In the genomic region with DNA sequence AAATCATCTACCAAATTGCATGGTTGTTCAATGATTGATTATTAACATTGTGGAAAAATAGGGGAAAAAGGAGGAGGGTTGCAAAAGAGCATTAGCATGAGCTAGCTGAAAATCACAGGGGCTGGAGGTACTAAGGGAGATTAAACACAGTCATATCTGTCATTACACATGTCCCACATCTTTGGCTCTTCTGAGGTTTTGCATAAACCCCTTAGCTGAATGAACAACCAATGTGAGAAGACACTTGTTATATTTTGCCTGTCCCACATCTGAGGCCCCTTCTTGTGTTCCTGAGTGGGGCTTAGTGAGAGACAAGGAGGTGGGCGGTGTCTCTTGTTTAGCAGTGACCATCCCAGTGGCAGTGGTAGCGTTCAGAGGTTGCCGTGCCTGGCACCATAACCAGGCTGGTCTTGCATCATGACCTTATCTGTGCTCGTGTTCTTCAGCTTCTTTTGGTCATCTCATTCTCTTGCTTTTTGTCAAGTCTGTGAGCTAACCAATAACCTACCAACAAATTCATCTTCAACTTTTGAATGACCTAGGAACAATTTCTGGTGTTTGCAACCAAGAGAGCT, we compare ENCODE assay signal across 17 cellular contexts.
A peak's percentile ranks its signal among the peaks of the same experiment; 100 is the strongest.
DNase-seq lines count a peak whose midpoint lies in the region; ATAC-seq lines count a peak whose summit lies in the region.
"Had no signal": no experiment of that assay in that cellular context is flagged by ENCODE, and none has a peak within 500 bp of the region (broad histone marks: within the 10 kb centered on the region; RNA-seq: fewer than 3 reads in every experiment).

No MANE protein-coding gene starts in this region.

- H2AFZ ChIP-seq in GM23248, result no peak overlapping the region

- no peaks in the 10 kb centered on the region for H3K36me3 ChIP-seq in GM23248 (ENCODE audit: low read depth)

- no peak for DNase-seq in stimulated activated naive CD8-positive, alpha-beta T cell treated with anti-CD3 and anti-CD28 coated beads, Interleukin-15, amount 100 ng/mL, for 72 hours
- no peak for DNase-seq in stimulated activated naive CD8-positive, alpha-beta T cell treated with anti-CD3 and anti-CD28 coated beads, Interleukin-15, Interleukin-2, amounts not matched to agents 100 U/mL and 50 U/mL, for 24 hours
- DNase-seq in NCI-H1436 (lab: John Stamatoyannopoulos, UW), result no peak
- DNase-seq in GM23248, result no peak
- DNase-seq: activated B cell treated with CpG ODN at 0.5 μM for 24 hours; activated T-cell treated with anti-CD3 and anti-CD28 coated beads for 4 hours; CD4-positive, alpha-beta T cell; kidney; midbrain; NCI-H187; NCI-H526; T-helper 1 cell had no signal

- H3K9me3 Mint-ChIP-seq in stimulated activated naive CD8-positive, alpha-beta T cell treated with anti-CD3 and anti-CD28 coated beads, Interleukin-15, amount 100 ng/mL, for 72 hours, result no peaks in the 10 kb centered on the region
- H3K9me3 Mint-ChIP-seq: activated B cell treated with CpG ODN at 0.5 μM for 24 hours; CD4-positive, alpha-beta T cell had no signal

- H3K4me1 ChIP-seq in GM23248 (ENCODE audit: insufficient read depth), result peaks cover 4% of the 10 kb centered on the region; the same call in 1 of the 2 replicates

- H3K79me2 ChIP-seq in GM23248 (ENCODE audit: insufficient read depth), result no peaks in the 10 kb centered on the region

- H3K4me2 ChIP-seq in GM23248 (ENCODE audit: unreplicated experiment), result no peak overlapping the region

- no peak overlapping the region for H3K4me3 Mint-ChIP-seq in stimulated activated naive CD8-positive, alpha-beta T cell treated with anti-CD3 and anti-CD28 coated beads, Interleukin-15, amount 100 ng/mL, for 72 hours
- H3K4me3 Mint-ChIP-seq: activated B cell treated with CpG ODN at 0.5 μM for 24 hours; CD4-positive, alpha-beta T cell had no signal

- H3K27me3 Mint-ChIP-seq in stimulated activated naive CD8-positive, alpha-beta T cell treated with anti-CD3 and anti-CD28 coated beads, Interleukin-15, amount 100 ng/mL, for 72 hours, result no peaks in the 10 kb centered on the region
- H3K27me3 Mint-ChIP-seq: activated B cell treated with CpG ODN at 0.5 μM for 24 hours; CD4-positive, alpha-beta T cell had no signal

- H3K9me3 ChIP-seq in GM23248 (ENCODE audit: low read depth), result no peaks in the 10 kb centered on the region

- peaks cover 6% of the 10 kb centered on the region for H3K4me1 Mint-ChIP-seq in stimulated activated naive CD8-positive, alpha-beta T cell treated with anti-CD3 and anti-CD28 coated beads, Interleukin-15, amount 100 ng/mL, for 72 hours

- no peaks in the 10 kb centered on the region for H3F3A ChIP-seq in GM23248 (ENCODE audit: insufficient read depth)

- ATAC-seq in stimulated activated naive CD8-positive, alpha-beta T cell treated with anti-CD3 and anti-CD28 coated beads, Interleukin-15, amount 100 ng/mL, for 72 hours, result peak; percentile 64
- ATAC-seq in stimulated activated naive CD8-positive, alpha-beta T cell treated with anti-CD3 and anti-CD28 coated beads, Interleukin-15, Interleukin-2, amounts not matched to agents 100 U/mL and 50 U/mL, for 24 hours, result no peak
- ATAC-seq in GM21825 (IDR thresholded peaks at IDR 0.05; ENCODE audit: unreplicated experiment) (peak; percentile 73), HG03432 (IDR thresholded peaks at IDR 0.05; ENCODE audit: unreplicated experiment) (peak; percentile 68), HG03045 (IDR thresholded peaks at IDR 0.05; ENCODE audit: unreplicated experiment) (no peak), GM19328 (IDR thresholded peaks at IDR 0.05; ENCODE audit: unreplicated experiment) (no peak)

- WGBS in GM23248 (ENCODE audit: low coverage in 1 of 2, low lambda C conversion rate in 2 of 2, missing lambda C conversion rate in 2 of 2), 2 experiments, result 89% methylated on average over 3 of the region's 4 CpGs; no CpG with 5 or more reads in 1 of the 2 experiments

- no peak overlapping the region for H3K9ac ChIP-seq in GM23248

- H3K27ac ChIP-seq in GM23248, result no peak overlapping the region
- H3K27ac ChIP-seq: epithelial cell of prostate had no signal

- no peak overlapping the region for H3K4me3 ChIP-seq in GM23248

- H3K27me3 ChIP-seq in GM23248 (replicated peaks; ENCODE audit: insufficient read depth), result no peaks in the 10 kb centered on the region

- H3K9me2 ChIP-seq in GM23248 (ENCODE audit: insufficient read depth), result no peaks in the 10 kb centered on the region

- in situ Hi-C loops in GM23248 (cut with MboI), result no loop called here

- no peaks in the 10 kb centered on the region for H4K20me1 ChIP-seq in GM23248 (ENCODE audit: insufficient read depth)

- H3K27ac Mint-ChIP-seq in stimulated activated naive CD8-positive, alpha-beta T cell treated with anti-CD3 and anti-CD28 coated beads, Interleukin-15, amount 100 ng/mL, for 72 hours, result no peak overlapping the region
- H3K27ac Mint-ChIP-seq: activated B cell treated with CpG ODN at 0.5 μM for 24 hours; CD4-positive, alpha-beta T cell had no signal

Comparison
In these comparisons a context has a peak if more than half of its experiments do, and no peak if none do; other contexts are left out.
1. ATAC-seq: peak in stimulated activated naive CD8-positive, alpha-beta T cell treated with anti-CD3 and anti-CD28 coated beads, Interleukin-15, amount 100 ng/mL, for 72 hours (single experiment), GM21825 (single experiment) and HG03432 (single experiment); none in stimulated activated naive CD8-positive, alpha-beta T cell treated with anti-CD3 and anti-CD28 coated beads, Interleukin-15, Interleukin-2, amounts not matched to agents 100 U/mL and 50 U/mL, for 24 hours (single experiment), HG03045 (single experiment) and GM19328 (single experiment).